Comparison of ENCODE assay signal across 8 cellular contexts in the genomic region with DNA sequence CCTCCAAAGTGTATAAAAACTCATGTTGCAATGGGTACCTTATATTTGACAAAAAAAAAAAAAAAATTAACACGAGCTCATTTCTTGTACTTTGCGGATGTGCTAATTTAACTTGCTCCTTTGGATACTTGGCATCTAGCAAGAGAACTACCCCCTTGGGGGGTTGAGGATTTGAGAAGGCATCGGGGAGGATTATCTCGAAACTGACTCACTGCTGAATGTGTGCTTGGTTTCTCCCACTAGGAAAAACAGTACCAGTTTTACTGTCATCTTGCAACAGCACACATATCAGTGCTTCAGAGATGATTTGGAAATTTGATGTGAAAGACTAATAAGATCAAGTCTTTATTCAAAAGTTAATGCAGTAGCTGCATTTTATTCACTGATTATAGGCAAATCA. TPM values are rescaled to one million over a fixed set of nuclear protein-coding genes. Genes with fewer than 3 reads are reported as not detected.
DNase-seq lines count a peak whose midpoint lies in the region; ATAC-seq and TF ChIP-seq lines count a peak whose summit lies in the region.

No MANE protein-coding gene starts in this region.

- 26 to 33% (median 28%) methylated on average over 4 of the region's 4 CpGs for WGBS in ovary, 3 donors

- H3K36me3 ChIP-seq in endocrine pancreas (ENCODE audit: control insufficient read depth, insufficient read depth, low read length) (peaks cover 3% of the 10 kb centered on the region), ovary (no peaks in the 10 kb centered on the region)

- H3K4me3 ChIP-seq in endocrine pancreas (ENCODE audit: control insufficient read depth, insufficient read depth, low read length) (peak overlapping the region; percentile 88), ovary (peak overlapping the region; percentile 64)

- no peak for TF ChIP-seq EP300 in ovary (IDR thresholded peaks at IDR 0.05)

- TF ChIP-seq CTCF in ovary (IDR thresholded peaks at IDR 0.05): no peak

- peak; percentile 26 for DNase-seq in EL
- peak; percentile 49 for DNase-seq in NCI-H69 (lab: John Stamatoyannopoulos, UW)
- DNase-seq in ovary: no peak
- no peak for DNase-seq in anterior cingulate cortex (lab: John Stamatoyannopoulos, UW)
- DNase-seq in caudate nucleus (lab: John Stamatoyannopoulos, UW): no peak

- peak overlapping the region; percentile 42 for H3K9ac ChIP-seq in endocrine pancreas (ENCODE audit: control insufficient read depth, insufficient read depth, low read length)

- H3K9me3 ChIP-seq in endocrine pancreas (ENCODE audit: control insufficient read depth, low read length) (no peaks in the 10 kb centered on the region), ovary (no peaks in the 10 kb centered on the region)

- intact Hi-C loops in ovary (cut with DNase I): no loop called here

- peaks cover 5% of the 10 kb centered on the region for H3K4me1 ChIP-seq in endocrine pancreas (ENCODE audit: control insufficient read depth, insufficient read depth, low read length)
- H3K4me1 ChIP-seq in ovary (ENCODE audit: insufficient read depth): no peaks in the 10 kb centered on the region

- no peak for ATAC-seq in HG03469 (IDR thresholded peaks at IDR 0.05; ENCODE audit: unreplicated experiment)
- no peak for ATAC-seq in HG02759 (IDR thresholded peaks at IDR 0.05; ENCODE audit: unreplicated experiment)

- H3K27ac ChIP-seq in ovary (no peak overlapping the region), caudate nucleus (ENCODE audit: low read depth, low read length) (no peak overlapping the region)

- TF ChIP-seq POLR2A in ovary (IDR thresholded peaks at IDR 0.05): no peak

- H3K27me3 ChIP-seq in endocrine pancreas (ENCODE audit: control insufficient read depth, insufficient read depth, low read length): no peaks in the 10 kb centered on the region
- H3K27me3 ChIP-seq in ovary: no peaks in the 10 kb centered on the region

RNA-seq across cellular contexts. Expression of a gene that starts 0.9 kb away (rescaled TPM):
- 10 to 100 TPM in 1 of 7 donors, 1 to 10 TPM in 6; 7.7 to 14.8 (median 9.0) TPM for total RNA-seq in ovary
- polyA plus RNA-seq in ovary: 10 to 100 TPM in 1 of 2 donors, 1 to 10 TPM in 1; 5.4 to 12.6 TPM

RNA-seq across cellular contexts. Expression of a gene that starts 43.3 kb away (rescaled TPM):
- 10 to 100 TPM in 5 of 7 donors, 1 to 10 TPM in 2; 6.0 to 16.0 (median 10.8) TPM for total RNA-seq in ovary
- 1 to 10 TPM; 3.3 to 3.7 TPM for polyA plus RNA-seq in ovary

Comparison
In these comparisons a context has a peak if more than half of its experiments do, and no peak if none do; other contexts are left out.
1. DNase-seq: peak in EL (single experiment) and NCI-H69 (single experiment); none in ovary (0 of 5), anterior cingulate cortex (0 of 58) and caudate nucleus (0 of 61).